ENCODE assay signal across 16 cellular contexts in genomic region chr6:3340891-3341290, GRCh38.
DNase-seq lines count a peak whose midpoint lies in the region; ATAC-seq, FAIRE-seq and TF ChIP-seq lines count a peak whose summit lies in the region.
"Had no signal": no experiment of that assay in that cellular context is flagged by ENCODE, and none has a peak within 500 bp of the region (broad histone marks: within the 10 kb centered on the region; RNA-seq: fewer than 3 reads in every experiment).

No MANE protein-coding gene starts in this region.

- H3K9me3 ChIP-seq in HepG2 (ENCODE audit: low read length) (no peaks in the 10 kb centered on the region), skeletal muscle tissue (ENCODE audit: control insufficient read depth in 3 of 3, low read length in 3 of 3) (no peaks in the 10 kb centered on the region)

- CTCF ChIA-PET in HepG2 (lab: Yijun Ruan, JAX; ENCODE audit: low intra/inter-chr PET ratio, low total read pairs): no interaction called here

- peaks cover 50% of the 10 kb centered on the region for H3K79me2 ChIP-seq in GM23338 (replicated peaks; ENCODE audit: insufficient read depth)
- peaks cover 14% of the 10 kb centered on the region for H3K79me2 ChIP-seq in HepG2 (ENCODE audit: insufficient read depth, low read length)

- 0 out of 2 replicates have a peak, but pooled peaks cover 5% of the 10 kb centered on the region for H4K20me1 ChIP-seq in GM23338 (replicated peaks; ENCODE audit: insufficient read depth)
- no peaks in the 10 kb centered on the region for H4K20me1 ChIP-seq in HepG2 (ENCODE audit: insufficient read depth, low read length)

- H3K36me3 Mint-ChIP-seq in GM23338 (ENCODE audit: low read depth): no peaks in the 10 kb centered on the region; the same call in 2 of the 3 replicates
- H3K36me3 Mint-ChIP-seq: naive thymus-derived CD8-positive, alpha-beta T cell had no signal

- H3K27ac ChIP-seq in GM23338 (ENCODE audit: low read depth) (peak overlapping the region; percentile 83; the same call in 1 of the 2 replicates), HepG2 (ENCODE audit: extremely low read length, insufficient read depth, low read length) (no peak overlapping the region), skeletal muscle tissue (ENCODE audit: low read depth, low read length) (peak overlapping the region; percentile 81)
- H3K27ac ChIP-seq: epithelial cell of prostate had no signal

- H3K36me3 ChIP-seq in GM23338 (ENCODE audit: insufficient read depth) (no peaks in the 10 kb centered on the region), HepG2 (replicated peaks in 1 of 2; ENCODE audit: control insufficient read depth in 1 of 2, insufficient read depth in 2 of 2, low read length in 2 of 2) (peaks cover 1 to 19% of the 10 kb centered on the region in 2 experiments; a peak in 3 of 5 replicates), skeletal muscle tissue (ENCODE audit: control insufficient read depth in 3 of 3, insufficient read depth in 3 of 3, low read length in 3 of 3) (no peaks in the 10 kb centered on the region)

- 77% methylated on average over 4 of the region's 4 CpGs for WGBS in HepG2 (ENCODE audit: low lambda C conversion rate)

- POLR2A ChIA-PET in HepG2 (lab: Yijun Ruan, JAX): interaction anchor here (1.8 kb wide), 1 partner anchor 40 kb away, joined by 5 read pairs; no protein-coding TSS in a partner anchor

- peak; percentile 46 for DNase-seq in GM23338 (ENCODE audit: low spot score)
- peak; percentile 90 for DNase-seq in choroid plexus epithelial cell (ENCODE audit: low read depth)
- peak; percentile 24 for DNase-seq in HepG2 (ENCODE audit: low spot score)
- no peak for DNase-seq in GOT3 (lab: John Stamatoyannopoulos, UW)
- no peak for DNase-seq in KBM-7
- DNase-seq in activated gamma-delta T cell (lab: John Stamatoyannopoulos, UW): no peak
- DNase-seq: activated CD4-positive, alpha-beta T cell treated with anti-CD3 and anti-CD28 coated beads for 36 hours; activated T-cell treated with anti-CD3 and anti-CD28 coated beads, Interleukin-2, amount 50 U/mL, for 48 hours; DMS79 treated with DMSO at 0.1 percent for 48 hours; naive thymus-derived CD8-positive, alpha-beta T cell; NCI-H2029 had no signal

- in situ Hi-C loops in HepG2 (cut with HindIII; ENCODE audit: extremely low pct_ligation_motif_present, low pct_unique_long_range_greater_than_20kb): no loop called here
- in situ Hi-C loops in KBM-7 (cut with MboI; ENCODE audit: low pct_unique_long_range_greater_than_20kb, low sequenced_read_pairs): no loop called here

- H3K4me1 Mint-ChIP-seq in GM23338: peaks cover 82% of the 10 kb centered on the region

- H3K4me2 ChIP-seq in GM23338 (peak overlapping the region; percentile 52), HepG2 (ENCODE audit: low read depth, low read length) (no peak overlapping the region)

- H3K9me3 Mint-ChIP-seq in GM23338: no peaks in the 10 kb centered on the region; the same call in 2 of the 3 replicates
- H3K9me3 Mint-ChIP-seq: naive thymus-derived CD8-positive, alpha-beta T cell had no signal

- H3K9ac ChIP-seq in HepG2 (ENCODE audit: insufficient read depth, low read depth, low read length) (no peak overlapping the region), skeletal muscle tissue (ENCODE audit: low read depth in 1 of 3, low read length in 3 of 3) (peak overlapping the region; percentile 10 to 51 (median 28))

- peak overlapping the region; percentile 14; the same call in 1 of the 3 replicates for H3K4me3 Mint-ChIP-seq in GM23338
- H3K4me3 Mint-ChIP-seq: activated CD4-positive, alpha-beta T cell treated with anti-CD3 and anti-CD28 coated beads for 36 hours; naive thymus-derived CD8-positive, alpha-beta T cell had no signal

- H3K27me3 ChIP-seq in GM23338 (ENCODE audit: insufficient read depth): no peaks in the 10 kb centered on the region
- H3K27me3 ChIP-seq in HepG2 (ENCODE audit: control insufficient read depth in 1 of 2, insufficient read depth in 2 of 2, low read length in 2 of 2): no peaks in the 10 kb centered on the region
- no peaks in the 10 kb centered on the region for H3K27me3 ChIP-seq in skeletal muscle tissue (ENCODE audit: control insufficient read depth in 3 of 3, insufficient read depth in 3 of 3, low read length in 3 of 3)

- H3K4me3 ChIP-seq in GM23338 (no peak overlapping the region), choroid plexus epithelial cell (ENCODE audit: low read depth, low read length) (no peak overlapping the region), HepG2 (replicated peaks in 1 of 3; ENCODE audit: insufficient read depth in 1 of 3, low read depth in 2 of 3, low read length in 3 of 3) (no peak overlapping the region), skeletal muscle tissue (ENCODE audit: low read length in 3 of 3) (peak overlapping the region in 2 of 3 donors; percentile 3 to 14)

- TF ChIP-seq RAD21 in HepG2 (CRISPR knock-in tag; IDR thresholded peaks at IDR 0.05): no peak

- H3K4me1 ChIP-seq in GM23338 (ENCODE audit: insufficient read depth) (peaks cover 78% of the 10 kb centered on the region), HepG2 (ENCODE audit: insufficient read depth, low read length) (peaks cover 75% of the 10 kb centered on the region), skeletal muscle tissue (ENCODE audit: control insufficient read depth in 3 of 3, insufficient read depth in 3 of 3, low read length in 3 of 3) (peaks cover 23 to 45% (median 33%) of the 10 kb centered on the region in 3 donors)

- no peaks in the 10 kb centered on the region; the same call in 1 of the 2 replicates for H3F3A ChIP-seq in GM23338 (replicated peaks; ENCODE audit: low read depth)

- TF ChIP-seq EP300 in HepG2 (IDR thresholded peaks at IDR 0.05; ENCODE audit: low read depth in 2 of 2, low read length in 2 of 2) (no peak), HepG2 (CRISPR knock-in tag; IDR thresholded peaks at IDR 0.05; ENCODE audit: borderline replicate concordance) (no peak)

- intact Hi-C loops in HepG2 (cut with micrococcal nuclease; ENCODE audit: unreplicated experiment): no loop called here

- H3K27ac Mint-ChIP-seq in GM23338: peak overlapping the region; percentile 91; the same call in 1 of the 2 replicates
- H3K27ac Mint-ChIP-seq: activated CD4-positive, alpha-beta T cell treated with anti-CD3 and anti-CD28 coated beads for 36 hours; naive thymus-derived CD8-positive, alpha-beta T cell had no signal

- H2AFZ ChIP-seq in GM23338 (no peak overlapping the region), HepG2 (ENCODE audit: low read length) (no peak overlapping the region)

- BruUV-seq in HepG2 (replicated peaks; lab: Mats Ljungman, UMichigan): no TSS peak

- H3K9me2 ChIP-seq in GM23338 (ENCODE audit: insufficient read depth): no peaks in the 10 kb centered on the region

- peaks cover 18% of the 10 kb centered on the region for H3K27me3 Mint-ChIP-seq in GM23338 (ENCODE audit: insufficient read depth, low read depth, poor library complexity)
- H3K27me3 Mint-ChIP-seq: activated CD4-positive, alpha-beta T cell treated with anti-CD3 and anti-CD28 coated beads for 36 hours had no signal

- ATAC-seq in GM23338 (peak; percentile 47), HepG2 (peak; percentile 54), HG02571 (IDR thresholded peaks at IDR 0.05; ENCODE audit: unreplicated experiment) (no peak)
- ATAC-seq: activated CD4-positive, alpha-beta T cell treated with anti-CD3 and anti-CD28 coated beads for 36 hours; naive thymus-derived CD8-positive, alpha-beta T cell had no signal

- peak; percentile 64 for FAIRE-seq in HepG2 (lab: Jason Lieb, UNC)
- FAIRE-seq: GM12891, GM19239 had no signal

- TF ChIP-seq CTCF in GM23338 (conservative IDR thresholded peaks at IDR 0.05; ENCODE audit: low read depth in 2 of 2): no peak
- TF ChIP-seq CTCF in choroid plexus epithelial cell (conservative IDR thresholded peaks at IDR 0.05; ENCODE audit: low read depth, low read length): no peak
- TF ChIP-seq CTCF in HepG2 (CRISPR knock-in tag; IDR thresholded peaks at IDR 0.05): no peak

- TF ChIP-seq POLR2A in HepG2 (IDR thresholded peaks at IDR 0.05; ENCODE audit: insufficient read depth in 1 of 2, low read depth in 2 of 2, low read length in 2 of 2): no peak

TF ChIP-seq in GM23338, 12 proteins besides CTCF, POLR2A, EP300 and RAD21 (continues in another document):
- TF ChIP-seq POLR2AphosphoS5 (IDR thresholded peaks at IDR 0.05; ENCODE audit: low read depth) (no peak), JUNB (IDR thresholded peaks at IDR 0.05; ENCODE audit: unreplicated experiment) (no peak), NANOG (IDR thresholded peaks at IDR 0.05; ENCODE audit: borderline replicate concordance) (no peak), EZH2 (IDR thresholded peaks at IDR 0.05; ENCODE audit: low read depth, unreplicated experiment) (no peak), ZNF114 (CRISPR knock-in tag; IDR thresholded peaks at IDR 0.05) (no peak), STAT1 (IDR thresholded peaks at IDR 0.05; ENCODE audit: unreplicated experiment) (no peak), CREB1 (CRISPR knock-in tag; IDR thresholded peaks at IDR 0.05; ENCODE audit: low read depth) (no peak)

TF ChIP-seq in HepG2, 621 proteins besides CTCF, POLR2A, EP300 and RAD21 (continues in another document):
- TF ChIP-seq ZNF800 (CRISPR knock-in tag; IDR thresholded peaks at IDR 0.05) (no peak), SALL1 (CRISPR knock-in tag; IDR thresholded peaks at IDR 0.05) (peak; percentile 34; the same call in 1 of the 2 replicates), ZMYM4 (CRISPR knock-in tag; IDR thresholded peaks at IDR 0.05) (0 out of 2 replicates have a peak, but pooled peaks have one; percentile 33)

Comparison
In these comparisons a context has a peak if more than half of its experiments do, and no peak if none do; other contexts are left out.
1. DNase-seq: peak in GM23338 (single experiment), choroid plexus epithelial cell (single experiment) and HepG2 (single experiment); none in GOT3 (single experiment), KBM-7 (single experiment) and activated gamma-delta T cell (single experiment).
2. H3K4me3 ChIP-seq: peak in skeletal muscle tissue (2 of 3); none in GM23338 (single experiment), choroid plexus epithelial cell (single experiment) and HepG2 (0 of 3).